Comparison of ENCODE assay signal across 1 cellular context in the genomic region with DNA sequence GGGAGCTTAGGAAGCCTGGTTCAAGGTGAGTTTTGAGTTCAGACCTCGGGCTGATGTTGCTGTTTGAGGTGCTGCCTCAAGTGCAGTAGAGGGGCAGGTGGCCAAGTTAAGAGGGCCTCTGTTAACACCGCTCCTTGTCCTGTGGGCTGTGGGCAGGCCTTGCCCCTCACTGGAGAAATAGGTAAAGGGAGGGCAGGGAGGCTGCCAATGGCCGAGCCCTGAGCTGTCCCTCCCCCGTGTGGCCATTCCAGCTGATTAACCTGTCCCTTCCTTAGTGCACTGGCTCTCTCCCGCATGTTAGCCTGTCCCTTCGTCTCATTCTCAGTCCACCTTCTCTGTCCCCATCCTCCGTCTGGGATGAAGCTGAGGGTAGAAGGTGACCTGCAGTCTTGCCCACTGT.
TF ChIP-seq lines count a peak whose summit lies in the region.

No MANE protein-coding gene starts in this region.

TF ChIP-seq in H1, 55 proteins besides CTCF, POLR2A, EP300 and RAD21:
- TF ChIP-seq, protein P1, sequence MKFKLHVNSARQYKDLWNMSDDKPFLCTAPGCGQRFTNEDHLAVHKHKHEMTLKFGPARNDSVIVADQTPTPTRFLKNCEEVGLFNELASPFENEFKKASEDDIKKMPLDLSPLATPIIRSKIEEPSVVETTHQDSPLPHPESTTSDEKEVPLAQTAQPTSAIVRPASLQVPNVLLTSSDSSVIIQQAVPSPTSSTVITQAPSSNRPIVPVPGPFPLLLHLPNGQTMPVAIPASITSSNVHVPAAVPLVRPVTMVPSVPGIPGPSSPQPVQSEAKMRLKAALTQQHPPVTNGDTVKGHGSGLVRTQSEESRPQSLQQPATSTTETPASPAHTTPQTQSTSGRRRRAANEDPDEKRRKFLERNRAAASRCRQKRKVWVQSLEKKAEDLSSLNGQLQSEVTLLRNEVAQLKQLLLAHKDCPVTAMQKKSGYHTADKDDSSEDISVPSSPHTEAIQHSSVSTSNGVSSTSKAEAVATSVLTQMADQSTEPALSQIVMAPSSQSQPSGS (IDR thresholded peaks at IDR 0.05; ENCODE audit: low read length) = no peak
- TF ChIP-seq, protein P2, sequence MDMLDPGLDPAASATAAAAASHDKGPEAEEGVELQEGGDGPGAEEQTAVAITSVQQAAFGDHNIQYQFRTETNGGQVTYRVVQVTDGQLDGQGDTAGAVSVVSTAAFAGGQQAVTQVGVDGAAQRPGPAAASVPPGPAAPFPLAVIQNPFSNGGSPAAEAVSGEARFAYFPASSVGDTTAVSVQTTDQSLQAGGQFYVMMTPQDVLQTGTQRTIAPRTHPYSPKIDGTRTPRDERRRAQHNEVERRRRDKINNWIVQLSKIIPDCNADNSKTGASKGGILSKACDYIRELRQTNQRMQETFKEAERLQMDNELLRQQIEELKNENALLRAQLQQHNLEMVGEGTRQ (IDR thresholded peaks at IDR 0.05; ENCODE audit: low read length) = no peak
- TF ChIP-seq TAF7 (optimal IDR thresholded peaks at IDR 0.05; ENCODE audit: borderline replicate concordance, low read depth, low read length) = no peak
- TF ChIP-seq POU5F1 (IDR thresholded peaks at IDR 0.05; ENCODE audit: low read depth, low read length) = no peak
- TF ChIP-seq KDM5A (IDR thresholded peaks at IDR 0.05; ENCODE audit: low read length) = no peak
- TF ChIP-seq SUZ12 (IDR thresholded peaks at IDR 0.05; ENCODE audit: low read length) = no peak
- TF ChIP-seq CREB1 (IDR thresholded peaks at IDR 0.05) = no peak
- no peak for TF ChIP-seq TEAD4 (IDR thresholded peaks at IDR 0.05; ENCODE audit: low read depth, low read length)
- TF ChIP-seq CEBPB (IDR thresholded peaks at IDR 0.05; ENCODE audit: low read depth, low read length) = no peak
- no peak for TF ChIP-seq HDAC2 (IDR thresholded peaks at IDR 0.05; ENCODE audit: borderline replicate concordance in 1 of 2, low read depth in 2 of 2, low read length in 2 of 2)
- no peak for TF ChIP-seq RBBP5 (IDR thresholded peaks at IDR 0.05; ENCODE audit: borderline replicate concordance, low read depth, low read length)
- TF ChIP-seq NRF1 (IDR thresholded peaks at IDR 0.05; ENCODE audit: low read depth, low read length) = no peak
